14 cellular contexts compared by ENCODE assay signal in the genomic region with DNA sequence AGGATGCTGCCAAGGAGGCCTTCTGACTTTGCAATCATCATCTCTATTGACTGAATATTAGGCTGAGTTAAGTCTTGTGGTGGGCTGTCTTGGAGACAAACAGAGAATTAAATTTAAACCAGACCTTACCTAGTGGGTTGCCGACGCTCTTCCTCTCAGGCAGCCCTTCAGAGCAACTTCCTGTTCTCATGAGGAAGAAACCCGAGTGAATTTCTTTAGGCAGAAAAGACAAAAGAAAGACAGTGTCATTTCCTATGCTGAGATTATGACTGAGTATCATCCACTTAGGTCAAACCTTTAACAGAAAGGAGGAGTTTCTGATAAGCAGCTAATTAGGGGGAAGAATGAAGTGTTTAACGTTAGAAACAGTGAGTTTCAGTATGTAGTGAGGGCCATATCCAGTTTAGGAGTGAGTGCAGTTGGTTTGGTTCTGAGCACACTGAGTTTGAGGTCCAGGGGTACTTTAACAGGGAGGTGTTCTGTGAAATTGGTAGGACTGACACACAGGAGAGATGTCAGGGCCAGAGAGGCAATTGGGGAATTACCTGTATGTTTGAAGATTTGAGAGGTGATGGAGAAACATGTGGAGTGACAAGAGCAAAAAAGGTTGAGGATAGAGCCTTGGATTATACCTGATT. TPM values are rescaled to one million over a fixed set of nuclear protein-coding genes. Genes with fewer than 3 reads are reported as not detected.
DNase-seq lines count a peak whose midpoint lies in the region; ATAC-seq and TF ChIP-seq lines count a peak whose summit lies in the region.
"Had no signal": no experiment of that assay in that cellular context is flagged by ENCODE, and none has a peak within 500 bp of the region (broad histone marks: within the 10 kb centered on the region; RNA-seq: fewer than 3 reads in every experiment).

No MANE protein-coding gene starts in this region.

- no peaks in the 10 kb centered on the region for H3K9me3 ChIP-seq in CD4-positive, CD25-positive, alpha-beta regulatory T cell (ENCODE audit: control insufficient read depth in 2 of 2, low read length in 2 of 2)
- no peaks in the 10 kb centered on the region for H3K9me3 ChIP-seq in esophagus squamous epithelium
- H3K9me3 ChIP-seq: transverse colon had no signal

- H3K4me1 Mint-ChIP-seq in CD4-positive, CD25-positive, alpha-beta regulatory T cell: peaks cover 35 to 57% (median 45%) of the 10 kb centered on the region in 4 donors
- H3K4me1 Mint-ChIP-seq in GM23338 (peaks cover 2% of the 10 kb centered on the region; the same call in 1 of the 3 replicates), T-cell (peaks cover 0 to 55% (median 0%) of the 10 kb centered on the region in 3 donors)

- POLR2A ChIA-PET in T-cell (lab: Charles Lee): interaction anchor here (0.6 to 1.0 kb wide), 2 partner anchors 19 to 56 kb away, joined by 3 read pairs; no protein-coding TSS in a partner anchor

- 0 out of 2 replicates have a peak, but pooled peaks cover 8% of the 10 kb centered on the region for H3K9me2 ChIP-seq in GM23338 (ENCODE audit: insufficient read depth)

- intact Hi-C loops in esophagus squamous epithelium (cut with DNase I): no loop called here

- H3K27ac Mint-ChIP-seq in CD4-positive, CD25-positive, alpha-beta regulatory T cell: peak overlapping the region; percentile 87 to 97 (median 90)
- H3K27ac Mint-ChIP-seq in GM23338 (no peak overlapping the region), T-cell (peak overlapping the region in 1 of 2 donors; percentile 95)

- peak overlapping the region in 3 of 4 donors; percentile 47 to 79 (median 63) for H3K4me3 Mint-ChIP-seq in CD4-positive, CD25-positive, alpha-beta regulatory T cell
- H3K4me3 Mint-ChIP-seq in GM23338: no peak overlapping the region
- peak overlapping the region; percentile 21 to 76 (median 62) for H3K4me3 Mint-ChIP-seq in T-cell

- H4K20me1 ChIP-seq in GM23338 (replicated peaks; ENCODE audit: insufficient read depth): no peaks in the 10 kb centered on the region

- CTCF ChIA-PET in T-cell (lab: Charles Lee): interaction anchor here in 1 of 2 donors (0.6 to 3.5 kb wide), 2 partner anchors 22 to 34 kb away, joined by 5 to 10 read pairs; no protein-coding TSS in a partner anchor

- H3K4me3 ChIP-seq in CD4-positive, CD25-positive, alpha-beta regulatory T cell (ENCODE audit: low read depth, low read length): peak overlapping the region; percentile 69
- H3K4me3 ChIP-seq in GM23338: no peak overlapping the region
- H3K4me3 ChIP-seq in esophagus squamous epithelium: no peak overlapping the region
- no peak overlapping the region for H3K4me3 ChIP-seq in H7 (ENCODE audit: insufficient read depth, low read depth, low read length)
- H3K4me3 ChIP-seq: transverse colon had no signal

- TF ChIP-seq CTCF in GM23338 (conservative IDR thresholded peaks at IDR 0.05; ENCODE audit: low read depth in 2 of 2): no peak
- no peak for TF ChIP-seq CTCF in esophagus squamous epithelium (IDR thresholded peaks at IDR 0.05)
- TF ChIP-seq CTCF in GM20000 (IDR thresholded peaks at IDR 0.05; ENCODE audit: extremely low read depth, missing control alignments): no peak

- peak overlapping the region; percentile 79 for H3K27ac ChIP-seq in CD4-positive, CD25-positive, alpha-beta regulatory T cell (ENCODE audit: insufficient read depth, low read length, poor library complexity, severe bottlenecking)
- H3K27ac ChIP-seq in GM23338 (ENCODE audit: low read depth) (no peak overlapping the region), esophagus squamous epithelium (peak overlapping the region in 3 of 4 donors; percentile 4 to 65 (median 34))
- H3K27ac ChIP-seq: HL-60 had no signal

- no peaks in the 10 kb centered on the region for H3K36me3 ChIP-seq in CD4-positive, CD25-positive, alpha-beta regulatory T cell (ENCODE audit: control insufficient read depth, insufficient read depth, low read length)
- H3K36me3 ChIP-seq in GM23338 (ENCODE audit: insufficient read depth) (no peaks in the 10 kb centered on the region), esophagus squamous epithelium (no peaks in the 10 kb centered on the region), H7 (replicated peaks; ENCODE audit: control insufficient read depth, insufficient read depth, low read length) (no peaks in the 10 kb centered on the region)
- H3K36me3 ChIP-seq: transverse colon had no signal

- no peaks in the 10 kb centered on the region for H3K36me3 Mint-ChIP-seq in CD4-positive, CD25-positive, alpha-beta regulatory T cell
- H3K36me3 Mint-ChIP-seq in GM23338 (ENCODE audit: low read depth) (no peaks in the 10 kb centered on the region), T-cell (no peaks in the 10 kb centered on the region)

- TF ChIP-seq POLR2A in esophagus squamous epithelium (IDR thresholded peaks at IDR 0.05): no peak

- no peaks in the 10 kb centered on the region for H3F3A ChIP-seq in GM23338 (replicated peaks; ENCODE audit: low read depth)

- 40 to 62% methylated on average over 4 of the region's 4 CpGs for WGBS in esophagus squamous epithelium, 2 donors

- peak overlapping the region; percentile 52; the same call in 1 of the 2 replicates for H2AFZ ChIP-seq in GM23338

- peaks cover 63% of the 10 kb centered on the region for H3K4me1 ChIP-seq in CD4-positive, CD25-positive, alpha-beta regulatory T cell (ENCODE audit: control insufficient read depth, insufficient read depth, low read length, poor library complexity, severe bottlenecking)
- no peaks in the 10 kb centered on the region for H3K4me1 ChIP-seq in GM23338 (ENCODE audit: insufficient read depth)
- H3K4me1 ChIP-seq in esophagus squamous epithelium: no peaks in the 10 kb centered on the region

- DNase-seq in CD4-positive, CD25-positive, alpha-beta regulatory T cell: peak in 2 of 3 donors; percentile 30 to 74
- DNase-seq in GM23338 (ENCODE audit: low spot score): no peak
- DNase-seq in T-cell: peak in 8 of 34 experiments; percentile 11 to 31 (median 20)
- no peak for DNase-seq in esophagus squamous epithelium (lab: John Stamatoyannopoulos, UW)
- DNase-seq in GM20000 (ENCODE audit: low spot score): no peak
- DNase-seq in H7: no peak
- DNase-seq in NCI-H2029 (lab: John Stamatoyannopoulos, UW): no peak
- DNase-seq: caudate nucleus, kidney, NCI-H2081, transverse colon had no signal

- no peaks in the 10 kb centered on the region for H3K27me3 ChIP-seq in CD4-positive, CD25-positive, alpha-beta regulatory T cell (ENCODE audit: control insufficient read depth, insufficient read depth, low read length)
- H3K27me3 ChIP-seq in GM23338 (ENCODE audit: insufficient read depth) (no peaks in the 10 kb centered on the region), esophagus squamous epithelium (no peaks in the 10 kb centered on the region), H7 (ENCODE audit: control insufficient read depth, insufficient read depth, low read length) (no peaks in the 10 kb centered on the region)
- H3K27me3 ChIP-seq: transverse colon had no signal

- no peak overlapping the region for H3K4me2 ChIP-seq in GM23338

- no peaks in the 10 kb centered on the region for H3K79me2 ChIP-seq in GM23338 (replicated peaks; ENCODE audit: insufficient read depth)

- ATAC-seq in CD4-positive, CD25-positive, alpha-beta regulatory T cell (ENCODE audit: low read depth in 2 of 2): peak; percentile 51 to 66
- ATAC-seq in GM23338 (no peak), T-cell (replicated peaks in 1 of 4) (peak; percentile 36 to 67 (median 55)), GM18873 (IDR thresholded peaks at IDR 0.05; ENCODE audit: low FRiP score, unreplicated experiment) (no peak)

- peaks cover 0 to 3% (median 0%) of the 10 kb centered on the region in 7 donors for H3K9me3 Mint-ChIP-seq in CD4-positive, CD25-positive, alpha-beta regulatory T cell
- H3K9me3 Mint-ChIP-seq in GM23338: no peaks in the 10 kb centered on the region
- no peaks in the 10 kb centered on the region for H3K9me3 Mint-ChIP-seq in T-cell

- no peaks in the 10 kb centered on the region for H3K27me3 Mint-ChIP-seq in CD4-positive, CD25-positive, alpha-beta regulatory T cell
- H3K27me3 Mint-ChIP-seq in GM23338 (ENCODE audit: insufficient read depth, low read depth, poor library complexity) (no peaks in the 10 kb centered on the region), T-cell (no peaks in the 10 kb centered on the region)

TF ChIP-seq in GM23338, 12 proteins besides CTCF, POLR2A, EP300 and RAD21 (continues in another document):
- TF ChIP-seq ETS1 (IDR thresholded peaks at IDR 0.05) (no peak), STAT1 (IDR thresholded peaks at IDR 0.05; ENCODE audit: unreplicated experiment) (no peak), ZNF331 (CRISPR knock-in tag; IDR thresholded peaks at IDR 0.05; ENCODE audit: low read depth) (no peak), EZH2 (IDR thresholded peaks at IDR 0.05; ENCODE audit: low read depth, unreplicated experiment) (no peak), ZNF114 (CRISPR knock-in tag; IDR thresholded peaks at IDR 0.05) (no peak)

RNA-seq across cellular contexts. Expression of gene FASLG, which starts 38.7 kb away (rescaled TPM):
- total RNA-seq in CD4-positive, CD25-positive, alpha-beta regulatory T cell: 0.81 TPM
- under 1 TPM in 1 of 4 donors, not detected in 3; 0.45 TPM for polyA plus RNA-seq in CD4-positive, CD25-positive, alpha-beta regulatory T cell
- not detected in 2 replicates for total RNA-seq in GM23338 (2014; rRNA removed; shearing (Covaris generic))
- not detected in 2 replicates for polyA plus RNA-seq in GM23338 (2016; fragmentation: Nextera tagmentation; extraction: Ambion mirVana)
- total RNA-seq in T-cell (1 to 10 TPM in 4 of 5 donors, under 1 TPM in 1; 0.70 to 5.2 (median 3.4) TPM), esophagus squamous epithelium (under 1 TPM in 3 of 4 donors, not detected in 1; 0.15 to 0.57 (median 0.21) TPM)
- total RNA-seq in H7 (2014; rRNA removed; shearing (Covaris generic)): not detected in 2 replicates
- total RNA-seq: osteocyte had no signal

Comparison
In these comparisons a context has a peak if more than half of its experiments do, and no peak if none do; other contexts are left out.
1. ATAC-seq: peak in CD4-positive, CD25-positive, alpha-beta regulatory T cell (2 of 2) and T-cell (4 of 4); none in GM23338 (single experiment) and GM18873 (single experiment).
2. DNase-seq: peak in CD4-positive, CD25-positive, alpha-beta regulatory T cell (2 of 3); none in GM23338 (single experiment), esophagus squamous epithelium (single experiment), GM20000 (single experiment), H7 (single experiment) and NCI-H2029 (single experiment).